ENCODE assay signal across 21 cellular contexts in the genomic region with DNA sequence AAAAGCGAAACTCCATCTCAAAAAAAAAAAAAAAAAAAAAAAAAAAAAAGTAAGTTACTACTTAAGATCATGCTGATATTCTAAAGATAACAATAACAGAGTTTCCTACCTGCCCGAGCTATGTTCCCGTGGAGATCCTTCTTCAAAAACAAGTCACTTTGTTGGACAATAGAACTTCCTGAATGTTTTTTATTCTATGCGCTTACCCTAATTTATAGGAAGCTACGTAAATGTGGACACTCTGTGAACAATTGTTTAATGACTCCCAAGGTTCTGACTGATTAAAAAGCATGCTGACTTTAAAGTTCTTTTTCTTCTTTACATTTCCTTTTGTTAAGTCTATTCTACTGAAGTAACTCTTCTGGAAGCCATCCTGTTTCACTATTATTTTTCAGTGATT. TPM values are rescaled to one million over a fixed set of nuclear protein-coding genes. Genes with fewer than 3 reads are reported as not detected.
DNase-seq lines count a peak whose midpoint lies in the region; ATAC-seq and TF ChIP-seq lines count a peak whose summit lies in the region.
"Had no signal": no experiment of that assay in that cellular context is flagged by ENCODE, and none has a peak within 500 bp of the region (broad histone marks: within the 10 kb centered on the region; RNA-seq: fewer than 3 reads in every experiment).

No MANE protein-coding gene starts in this region.

- no peak overlapping the region for H3K4ac ChIP-seq in neuronal stem cell (ENCODE audit: low read length)

- peak overlapping the region; percentile 77 for H3K27ac ChIP-seq in HUES48 (ENCODE audit: low read depth, low read length)
- no peak overlapping the region for H3K27ac ChIP-seq in endodermal cell (ENCODE audit: low read depth, low read length)
- no peak overlapping the region for H3K27ac ChIP-seq in neuronal stem cell (replicated peaks; ENCODE audit: low read length)
- no peak overlapping the region for H3K27ac ChIP-seq in caudate nucleus (ENCODE audit: low read depth, low read length)
- H3K27ac ChIP-seq: BLaER1, SK-N-MC had no signal

- no peak overlapping the region for H2BK5ac ChIP-seq in neuronal stem cell (ENCODE audit: low read length)

- no peaks in the 10 kb centered on the region for H3K27me3 Mint-ChIP-seq in Caco-2 (ENCODE audit: insufficient read depth, unreplicated experiment)
- no peaks in the 10 kb centered on the region for H3K27me3 Mint-ChIP-seq in endodermal cell (ENCODE audit: insufficient read depth)
- H3K27me3 Mint-ChIP-seq in progenitor cell of endocrine pancreas, result no peaks in the 10 kb centered on the region
- H3K27me3 Mint-ChIP-seq: CD4-positive, alpha-beta T cell had no signal

- 95 to 97% methylated on average over 4 of the region's 5 CpGs for WGBS in endodermal cell (ENCODE audit: insufficient coverage in 1 of 2, insufficient read length in 1 of 2), 2 experiments
- WGBS in neuronal stem cell (ENCODE audit: extremely low coverage in 2 of 2, insufficient read length in 2 of 2, insufficient replicate concordance in 1 of 2), 2 donors, result no CpG with 5 or more reads among the region's 5 CpGs

- H3K36me3 Mint-ChIP-seq in Caco-2 (ENCODE audit: insufficient read depth, unreplicated experiment) (peaks cover 19% of the 10 kb centered on the region), endodermal cell (ENCODE audit: low read depth) (peaks cover 6% of the 10 kb centered on the region), progenitor cell of endocrine pancreas (ENCODE audit: insufficient read depth) (no peaks in the 10 kb centered on the region)

- no peak overlapping the region for H2BK12ac ChIP-seq in neuronal stem cell (ENCODE audit: low read length)

- H3K27me3 ChIP-seq in Caco-2 (replicated peaks; ENCODE audit: control insufficient read depth, insufficient read depth, low read length) (no peaks in the 10 kb centered on the region), HUES48 (ENCODE audit: control insufficient read depth, insufficient read depth, low read length) (no peaks in the 10 kb centered on the region), endodermal cell (ENCODE audit: control insufficient read depth, insufficient read depth, low read length, poor library complexity, severe bottlenecking) (no peaks in the 10 kb centered on the region), neuronal stem cell (ENCODE audit: control insufficient read depth in 3 of 3, insufficient read depth in 3 of 3, low read depth in 1 of 3, low read length in 3 of 3) (no peaks in the 10 kb centered on the region)
- H3K27me3 ChIP-seq: BLaER1 had no signal

- peaks cover 68% of the 10 kb centered on the region for H3K4me1 Mint-ChIP-seq in Caco-2 (ENCODE audit: low read depth, unreplicated experiment)
- peaks cover 52% of the 10 kb centered on the region for H3K4me1 Mint-ChIP-seq in endodermal cell
- H3K4me1 Mint-ChIP-seq in progenitor cell of endocrine pancreas (ENCODE audit: low read depth), result peaks cover 25% of the 10 kb centered on the region

- peaks cover 68% of the 10 kb centered on the region for H3K4me1 ChIP-seq in Caco-2
- peaks cover 73% of the 10 kb centered on the region for H3K4me1 ChIP-seq in HUES48 (ENCODE audit: control insufficient read depth, insufficient read depth, low read length)
- peaks cover 21% of the 10 kb centered on the region for H3K4me1 ChIP-seq in endodermal cell (ENCODE audit: control insufficient read depth, insufficient read depth, low read length)
- peaks cover 0 to 25% of the 10 kb centered on the region in 2 donors for H3K4me1 ChIP-seq in neuronal stem cell (ENCODE audit: control insufficient read depth in 2 of 2, insufficient read depth in 1 of 2, low read depth in 1 of 2, low read length in 2 of 2)

- H3K9me3 ChIP-seq in Caco-2 (no peaks in the 10 kb centered on the region), HUES48 (ENCODE audit: control insufficient read depth, insufficient read depth, low read length) (no peaks in the 10 kb centered on the region), endodermal cell (ENCODE audit: control insufficient read depth, low read length) (no peaks in the 10 kb centered on the region), neuronal stem cell (replicated peaks in 1 of 2; ENCODE audit: control insufficient read depth in 2 of 2, insufficient read depth in 1 of 2, low read depth in 1 of 2, low read length in 2 of 2) (peaks cover 0 to 2% of the 10 kb centered on the region in 2 donors)
- H3K9me3 ChIP-seq: BLaER1, HAP-1 had no signal

- H2BK15ac ChIP-seq in neuronal stem cell (ENCODE audit: low read length), result no peak overlapping the region

- no peak overlapping the region for H3K18ac ChIP-seq in neuronal stem cell (ENCODE audit: low read length)

- H3K27ac Mint-ChIP-seq in Caco-2 (ENCODE audit: unreplicated experiment) (peak overlapping the region; percentile 33), endodermal cell (no peak overlapping the region), progenitor cell of endocrine pancreas (peak overlapping the region; percentile 9)
- H3K27ac Mint-ChIP-seq: CD4-positive, alpha-beta T cell had no signal

- H3K23ac ChIP-seq in neuronal stem cell (ENCODE audit: low read depth, low read length, poor library complexity), result no peak overlapping the region

- no peak overlapping the region for H3K14ac ChIP-seq in neuronal stem cell (ENCODE audit: low read length)

- H3K4me3 ChIP-seq in Caco-2 (ENCODE audit: low read depth, low read length) (no peak overlapping the region), HUES48 (ENCODE audit: low read depth, low read length) (no peak overlapping the region), endodermal cell (ENCODE audit: low read length) (no peak overlapping the region), neuronal stem cell (ENCODE audit: low read length in 2 of 2) (no peak overlapping the region)
- H3K4me3 ChIP-seq: BLaER1, GM12878, HAP-1, SK-N-MC had no signal

- H3K4me3 Mint-ChIP-seq in Caco-2 (ENCODE audit: unreplicated experiment), result no peak overlapping the region
- no peak overlapping the region for H3K4me3 Mint-ChIP-seq in endodermal cell
- no peak overlapping the region for H3K4me3 Mint-ChIP-seq in progenitor cell of endocrine pancreas (ENCODE audit: low read depth)
- H3K4me3 Mint-ChIP-seq: CD4-positive, alpha-beta T cell had no signal

- no peak overlapping the region for H3K4me2 ChIP-seq in neuronal stem cell (ENCODE audit: insufficient read depth, low read length, poor library complexity, severe bottlenecking)
- H3K4me2 ChIP-seq: BLaER1 had no signal

- H3K36me3 ChIP-seq in Caco-2 (ENCODE audit: control insufficient read depth, insufficient read depth, low read length) (no peaks in the 10 kb centered on the region), HUES48 (ENCODE audit: control insufficient read depth, insufficient read depth, low read length) (peaks cover 5% of the 10 kb centered on the region; the same call in 1 of the 2 replicates), endodermal cell (ENCODE audit: control insufficient read depth, insufficient read depth, low read length) (peaks cover 20% of the 10 kb centered on the region), neuronal stem cell (replicated peaks in 1 of 2; ENCODE audit: control insufficient read depth in 2 of 2, insufficient read depth in 2 of 2, low read length in 2 of 2) (no peaks in the 10 kb centered on the region)
- H3K36me3 ChIP-seq: BLaER1, HAP-1 had no signal

- H3K9me3 Mint-ChIP-seq in Caco-2 (ENCODE audit: unreplicated experiment) (no peaks in the 10 kb centered on the region), endodermal cell (no peaks in the 10 kb centered on the region), progenitor cell of endocrine pancreas (ENCODE audit: low read depth) (no peaks in the 10 kb centered on the region)
- H3K9me3 Mint-ChIP-seq: CD4-positive, alpha-beta T cell had no signal

- no peak for ATAC-seq in GM21381 (IDR thresholded peaks at IDR 0.05; ENCODE audit: unreplicated experiment)
- ATAC-seq: GM12878 had no signal

- no peak overlapping the region for H4K8ac ChIP-seq in neuronal stem cell (ENCODE audit: low read depth, low read length)

- intact Hi-C loops in Caco-2 (cut with micrococcal nuclease; ENCODE audit: unreplicated experiment), result loop anchor here (10.0 kb wide), 1 partner anchor 303 kb away; the partner anchor contains the start of gene YARS2

- no peaks in the 10 kb centered on the region for H3K79me1 ChIP-seq in neuronal stem cell (ENCODE audit: low read depth, low read length)

- TF ChIP-seq CTCF in Caco-2 (IDR thresholded peaks at IDR 0.05; ENCODE audit: insufficient read depth in 1 of 2, low read depth in 1 of 2, low read length in 1 of 2, severe bottlenecking in 1 of 2, unreplicated experiment in 1 of 2) (no peak), endodermal cell (conservative IDR thresholded peaks at IDR 0.05) (no peak), progenitor cell of endocrine pancreas (IDR thresholded peaks at IDR 0.05; ENCODE audit: unreplicated experiment) (no peak)

- H2AK5ac ChIP-seq in neuronal stem cell (ENCODE audit: low read depth, low read length), result no peak overlapping the region

- H2AFZ ChIP-seq in neuronal stem cell (ENCODE audit: low read length), result no peak overlapping the region

- DNase-seq in Caco-2 (no peak), endodermal cell (peak; percentile 30), progenitor cell of endocrine pancreas (ENCODE audit: low spot score, unreplicated experiment) (no peak), neuronal stem cell (ENCODE audit: low spot score) (no peak), caudate nucleus (lab: John Stamatoyannopoulos, UW) (no peak)
- DNase-seq: ACHN; CD4-positive, alpha-beta T cell; DND-41; KG1; MV-4-11; NCI-H1105 treated with DMSO at 0.1 percent for 48 hours; NCI-H2081 treated with DMSO at 0.1 percent for 48 hours; NCI-H2171 treated with DMSO at 0.1 percent for 48 hours; NCI-H526; SHP77 treated with DMSO at 0.1 percent for 48 hours had no signal

- no peak overlapping the region for H2BK120ac ChIP-seq in neuronal stem cell (ENCODE audit: low read depth, low read length)

- CTCF ChIA-PET in Caco-2 (lab: Charles Lee), result interaction anchor here (0.7 kb wide), 1 partner anchor 41 kb away, joined by 3 read pairs; no protein-coding TSS in a partner anchor

- no peak overlapping the region for H4K91ac ChIP-seq in neuronal stem cell (ENCODE audit: low read depth, low read length, poor library complexity)

- H3K9ac ChIP-seq in HUES48 (ENCODE audit: low read depth, low read length) (no peak overlapping the region), endodermal cell (ENCODE audit: extremely low read depth, low read length, poor library complexity, severe bottlenecking) (no peak overlapping the region), neuronal stem cell (ENCODE audit: low read depth, low read length, poor library complexity) (no peak overlapping the region)
- H3K9ac ChIP-seq: BLaER1 had no signal

- BruUV-seq in Caco-2 (replicated peaks; lab: Mats Ljungman, UMichigan), result no TSS peak

- POLR2A ChIA-PET in Caco-2 (lab: Charles Lee), result no interaction called here

RNA-seq across cellular contexts. Expression of gene FGD4, which starts 52.5 kb away (rescaled TPM):
- 31.6 and 34.3 TPM in 2 replicates for total RNA-seq in Caco-2 (2022)
- total RNA-seq in endodermal cell, result 10 to 100 TPM; 27.6 to 57.7 TPM
- 10.7 TPM for polyA plus RNA-seq in endodermal cell (2013, experiment 1 of 2)
- 11.1 TPM for polyA plus RNA-seq in endodermal cell (2013, experiment 2 of 2)
- 83.8 and 85.6 TPM in 2 replicates for total RNA-seq in progenitor cell of endocrine pancreas
- polyA plus RNA-seq in neuronal stem cell (2013, experiment 1 of 2), result 10.7 TPM
- polyA plus RNA-seq in neuronal stem cell (2013, experiment 2 of 2), result 12.5 TPM
